18 cellular contexts compared by ENCODE assay signal in the genomic region with DNA sequence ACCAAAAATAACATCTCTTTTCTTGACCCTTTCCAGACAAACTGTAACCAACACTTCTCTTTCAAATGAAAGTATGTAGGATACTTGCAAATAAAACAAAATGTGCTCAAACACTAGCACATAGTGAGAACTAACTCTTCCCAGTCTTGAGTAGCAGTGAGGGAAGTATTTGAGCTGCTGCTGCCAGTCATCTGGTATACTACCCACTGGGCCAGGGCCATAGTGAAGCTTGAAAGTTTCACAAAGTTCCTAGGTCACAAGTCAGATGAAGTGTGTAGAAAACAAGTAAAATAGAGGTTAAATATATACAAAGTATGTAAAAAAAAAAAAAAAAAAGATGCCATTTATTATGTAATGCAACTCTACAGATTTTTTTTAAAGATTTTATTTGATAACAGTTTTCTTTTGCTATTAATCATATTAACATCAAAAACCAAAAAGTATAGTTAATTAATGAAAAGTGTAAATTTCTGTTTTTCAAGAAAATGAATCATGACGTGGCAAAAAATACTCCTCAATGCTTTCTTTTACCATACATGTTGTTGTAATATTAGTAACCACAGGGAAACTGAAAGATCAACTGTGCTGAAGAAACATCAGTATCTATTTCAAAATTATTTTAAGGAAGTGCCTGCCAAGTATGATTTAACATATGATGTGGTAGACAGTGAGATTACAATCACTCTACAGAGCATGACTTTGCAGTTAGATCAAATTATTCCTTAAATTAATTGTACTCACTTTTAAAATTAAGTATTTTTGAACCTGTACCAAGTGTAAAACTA. TPM values are rescaled to one million over a fixed set of nuclear protein-coding genes. Genes with fewer than 3 reads are reported as not detected.
DNase-seq lines count a peak whose midpoint lies in the region; ATAC-seq, FAIRE-seq and TF ChIP-seq lines count a peak whose summit lies in the region.
"Had no signal": no experiment of that assay in that cellular context is flagged by ENCODE, and none has a peak within 500 bp of the region (broad histone marks: within the 10 kb centered on the region; RNA-seq: fewer than 3 reads in every experiment).

No MANE protein-coding gene starts in this region.

- DNase-seq in GF-D8 (lab: John Stamatoyannopoulos, UW) (peak; percentile 52), osteoblast (ENCODE audit: insufficient read length, low spot score, missing footprints) (no peak), H54 (ENCODE audit: insufficient read length, low spot score) (no peak), DMS53 (lab: John Stamatoyannopoulos, UW) (no peak)
- DNase-seq: activated CD4-positive, CD25-positive, alpha-beta regulatory T cell treated with anti-CD3 and anti-CD28 coated beads, Interleukin-2, amount 50 U/mL, for 72 hours; activated gamma-delta T cell; BE2C; KG1; left ventricle myocardium inferior; NCI-H2171 treated with DMSO at 0.1 percent for 48 hours; stimulated activated CD4-positive, alpha-beta T cell treated with anti-CD3 and anti-CD28 coated beads, Interleukin-2, amount 100 ng/mL, for 48 hours had no signal

- peak; percentile 40 for FAIRE-seq in TTC549 (lab: Jason Lieb, UNC)
- no peak for FAIRE-seq in H54 (lab: Jason Lieb, UNC)

- ATAC-seq in GM21423 (IDR thresholded peaks at IDR 0.05; ENCODE audit: unreplicated experiment) (peak; percentile 52), HG03354 (IDR thresholded peaks at IDR 0.05; ENCODE audit: poor library complexity, severe bottlenecking, unreplicated experiment) (peak; percentile 66), HG02571 (IDR thresholded peaks at IDR 0.05; ENCODE audit: unreplicated experiment) (no peak)
- ATAC-seq: gastroesophageal sphincter, Right ventricle myocardium inferior had no signal

- no peaks in the 10 kb centered on the region for H3K79me2 ChIP-seq in osteoblast (ENCODE audit: insufficient read depth, low read length)
- H3K79me2 ChIP-seq: parathyroid adenoma had no signal

- no peaks in the 10 kb centered on the region for H3K4me1 ChIP-seq in osteoblast (ENCODE audit: insufficient read depth, low read length)
- H3K4me1 ChIP-seq: BE2C, gastroesophageal sphincter, left ventricle myocardium inferior, parathyroid adenoma had no signal

- H3K27me3 ChIP-seq in osteoblast (ENCODE audit: insufficient read depth, low read length) = no peaks in the 10 kb centered on the region
- H3K27me3 ChIP-seq: BE2C, gastroesophageal sphincter had no signal

- no peaks in the 10 kb centered on the region for H4K20me1 ChIP-seq in osteoblast (ENCODE audit: insufficient read depth, low read length)

- no peaks in the 10 kb centered on the region for H3K9me3 ChIP-seq in osteoblast (ENCODE audit: low read depth, low read length)
- H3K9me3 ChIP-seq: BE2C had no signal

- no peak for TF ChIP-seq CTCF in osteoblast (IDR thresholded peaks at IDR 0.05; ENCODE audit: extremely low read depth, low read depth, low read length)

- no peak overlapping the region for H3K4me3 ChIP-seq in osteoblast (ENCODE audit: insufficient read depth, low read length)
- H3K4me3 ChIP-seq: gastroesophageal sphincter, left ventricle myocardium inferior had no signal

- H3K27ac ChIP-seq in osteoblast (ENCODE audit: low read depth, low read length) = no peak overlapping the region
- H3K27ac ChIP-seq: gastroesophageal sphincter, left ventricle myocardium inferior, parathyroid adenoma had no signal

- no peak overlapping the region for H2AFZ ChIP-seq in osteoblast (ENCODE audit: low read length)
- H2AFZ ChIP-seq: parathyroid adenoma had no signal

- no peak for TF ChIP-seq POLR2A in H54 (IDR thresholded peaks at IDR 0.05; ENCODE audit: low read depth, low read length)

- H3K36me3 ChIP-seq in osteoblast (ENCODE audit: insufficient read depth, low read length) = no peaks in the 10 kb centered on the region
- H3K36me3 ChIP-seq: BE2C, gastroesophageal sphincter, left ventricle myocardium inferior had no signal

- no peak overlapping the region for H3K4me2 ChIP-seq in osteoblast (ENCODE audit: insufficient read depth, low read length)

RNA-seq across cellular contexts. Expression of a gene that starts 21.6 kb away (rescaled TPM):
- total RNA-seq in osteoblast = 79.6 and 86.3 TPM in 2 replicates
